8 cellular contexts compared by ENCODE assay signal in the genomic region with DNA sequence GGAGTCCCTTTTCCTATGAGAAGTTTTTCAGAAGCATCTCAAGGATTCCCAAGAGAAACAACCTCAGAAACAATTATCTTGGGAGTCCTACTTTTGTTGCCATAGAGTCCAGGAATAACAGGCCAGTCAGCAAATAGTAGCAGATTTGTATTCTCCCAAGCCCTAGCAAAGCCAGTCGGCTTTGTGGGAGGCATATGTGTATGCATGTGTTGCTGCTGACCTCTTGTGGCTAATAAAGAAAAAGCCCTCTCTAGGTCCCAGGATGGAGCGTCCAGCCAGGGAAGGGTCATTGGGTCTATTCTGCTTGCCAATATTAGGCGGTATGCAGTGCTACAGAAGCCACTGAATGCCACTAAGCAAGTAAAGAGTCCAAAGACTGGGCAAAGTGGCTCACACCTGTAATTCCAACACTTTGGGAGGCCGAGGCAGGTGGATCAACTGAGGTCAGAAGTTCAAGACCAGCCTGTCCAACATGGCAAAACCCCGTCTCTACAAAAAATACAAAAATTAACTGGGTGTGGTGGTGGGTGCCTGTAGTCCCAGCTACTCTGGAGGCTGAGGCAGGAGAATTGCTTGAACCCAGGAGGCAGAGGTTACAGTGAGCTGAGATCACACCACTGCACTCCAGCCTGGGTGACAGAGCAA. TPM values are rescaled to one million over a fixed set of nuclear protein-coding genes. Genes with fewer than 3 reads are reported as not detected.
DNase-seq lines count a peak whose midpoint lies in the region; ATAC-seq and TF ChIP-seq lines count a peak whose summit lies in the region.
"Not testable (repeated sequence)": the region's sequence is repeated elsewhere in the genome, so short reads cannot be mapped to it uniquely, and the experiment has no call there.

No MANE protein-coding gene starts in this region.

- not testable (repeated sequence) for H3K4me2 ChIP-seq in Karpas-422 (ENCODE audit: low read depth, low read length, poor library complexity, severe bottlenecking)

- H2AFZ ChIP-seq in Karpas-422 (ENCODE audit: low read length) = not testable (repeated sequence)

- intact Hi-C loops in psoas muscle (cut with DNase I) = loop anchor here (1.0 to 10.0 kb wide), 5 partner anchors 93 to 573 kb away; a partner anchor contains a TSS

- H3K36me3 ChIP-seq in Karpas-422 (ENCODE audit: insufficient read depth, low read length); psoas muscle (ENCODE audit: insufficient read depth in 1 of 2, low read depth in 1 of 2): not testable (repeated sequence)

- H3K4me1 Mint-ChIP-seq in WTC11, immature natural killer cell: not testable (repeated sequence)

- peak; percentile 95 for TF ChIP-seq CTCF in AG04450 (IDR thresholded peaks at IDR 0.05; ENCODE audit: low read depth, low read length)
- peak; percentile 77 for TF ChIP-seq CTCF in GM12865 (IDR thresholded peaks at IDR 0.05; ENCODE audit: insufficient read depth, low read depth, low read length, missing control alignments)
- TF ChIP-seq CTCF in WTC11 (IDR thresholded peaks at IDR 0.05) = peak; percentile 50; the same call in 1 of the 2 replicates
- TF ChIP-seq CTCF in psoas muscle (IDR thresholded peaks at IDR 0.05) = peak; percentile 88

- not testable (repeated sequence) for H3K36me3 Mint-ChIP-seq in WTC11, immature natural killer cell

- H3K27me3 Mint-ChIP-seq in WTC11 (ENCODE audit: low read depth) (peaks cover 12% of the 10 kb centered on the region), immature natural killer cell (ENCODE audit: low read depth in 3 of 3) (peaks cover 2 to 11% (median 3%) of the 10 kb centered on the region in 3 donors)

- H3K4me3 ChIP-seq in AG04450 (ENCODE audit: low read depth, low read length); GM12865 (ENCODE audit: low read depth, low read length); Karpas-422 (ENCODE audit: low read length); psoas muscle: not testable (repeated sequence)

- 19 to 24% (median 20%) methylated on average over 5 of the region's 5 CpGs for WGBS in psoas muscle, 3 donors

- DNase-seq in AG04450 (ENCODE audit: low read depth, low spot score) (peak; percentile 68), GM12865 (ENCODE audit: low read depth) (peak; percentile 72), Karpas-422 (peak; percentile 82), NCI-H748 treated with DMSO at 0.1 percent for 48 hours (lab: John Stamatoyannopoulos, UW) (peak; percentile 60), WTC11 (ENCODE audit: low spot score) (peak; percentile 53), dermis blood vessel endothelial cell (peak; percentile 90), immature natural killer cell (peak; percentile 18 to 45 (median 25)), psoas muscle (peak in 1 of 2 donors; percentile 31)

- H3K27ac Mint-ChIP-seq in WTC11, immature natural killer cell: not testable (repeated sequence)

- not testable (repeated sequence) for H3K9me2 ChIP-seq in Karpas-422 (replicated peaks; ENCODE audit: insufficient read depth, low read length)

- H3K79me2 ChIP-seq in Karpas-422 (ENCODE audit: low read length) = not testable (repeated sequence)

- not testable (repeated sequence) for H3K4me3 Mint-ChIP-seq in WTC11, immature natural killer cell

- not testable (repeated sequence) for H3K9me3 Mint-ChIP-seq in WTC11, immature natural killer cell

- not testable (repeated sequence) for H3K4me1 ChIP-seq in Karpas-422 (ENCODE audit: low read length); psoas muscle

- POLR2A ChIA-PET in AG04450 (lab: Yijun Ruan, JAX) = interaction anchor here (0.7 kb wide), 2 partner anchors 40 to 426 kb away, joined by 4 read pairs; no protein-coding TSS in a partner anchor
- POLR2A ChIA-PET in WTC11 (lab: Charles Lee) = not testable (repeated sequence)

- ATAC-seq in WTC11 = peak; percentile 92
- ATAC-seq in psoas muscle = peak; percentile 89 to 93 (median 90)

- not testable (repeated sequence) for H3K9me3 ChIP-seq in AG04450 (ENCODE audit: control insufficient read depth, insufficient read depth, low read length); Karpas-422 (ENCODE audit: low read length); psoas muscle

- not testable (repeated sequence) for H3K27me3 ChIP-seq in AG04450 (ENCODE audit: control insufficient read depth, insufficient read depth, low read length); Karpas-422 (ENCODE audit: low read length); psoas muscle (ENCODE audit: insufficient read depth in 3 of 3, low read length in 2 of 3)

- H4K20me1 ChIP-seq in Karpas-422 (ENCODE audit: insufficient read depth, low read depth, low read length) = not testable (repeated sequence)

- H3K27ac ChIP-seq in AG04450 (ENCODE audit: low read depth, low read length); Karpas-422 (ENCODE audit: low read length); psoas muscle: not testable (repeated sequence)

- not testable (repeated sequence) for H3K9ac ChIP-seq in Karpas-422 (ENCODE audit: low read length)

- CTCF ChIA-PET in AG04450 (lab: Charles Lee) = interaction anchor here (0.7 to 5.8 kb wide), 20 partner anchors 10 to 578 kb away, joined by 3 to 151 read pairs (median 5); a partner anchor contains a TSS
- CTCF ChIA-PET in WTC11 (lab: Charles Lee) = interaction anchor here (0.6 to 4.8 kb wide), 9 partner anchors 13 to 681 kb away, joined by 3 to 44 read pairs (median 5); a partner anchor contains a TSS

RNA-seq across cellular contexts. Expression of a gene that starts 12.6 kb away (rescaled TPM):
- polyA plus RNA-seq in AG04450 (2011; rRNA removed) (17.4 and 19.3 TPM in 2 replicates), immature natural killer cell (under 1 TPM in 2 of 3 donors, not detected in 1; 0.44 to 0.69 TPM), psoas muscle (10 to 100 TPM; 37.1 to 53.9 (median 45.7) TPM)
- 81.7 and 106 TPM in 2 replicates for polyA minus RNA-seq in AG04450 (2011; rRNA and poly(A)+ RNA removed)
- not detected in 2 replicates for total RNA-seq in Karpas-422 (2014; rRNA removed; shearing (Covaris generic); ENCODE audit: low replicate concordance)
- total RNA-seq in WTC11 (2021) (7.3 to 9.4 TPM (median 8.7 TPM) in 3 replicates), dermis blood vessel endothelial cell (15.8 and 24.5 TPM in 2 replicates), psoas muscle (100 to 1,000 TPM in 1 of 4 donors, 10 to 100 TPM in 3; 34.4 to 101 (median 72.1) TPM)
